9 cellular contexts compared by ENCODE assay signal in the genomic region with DNA sequence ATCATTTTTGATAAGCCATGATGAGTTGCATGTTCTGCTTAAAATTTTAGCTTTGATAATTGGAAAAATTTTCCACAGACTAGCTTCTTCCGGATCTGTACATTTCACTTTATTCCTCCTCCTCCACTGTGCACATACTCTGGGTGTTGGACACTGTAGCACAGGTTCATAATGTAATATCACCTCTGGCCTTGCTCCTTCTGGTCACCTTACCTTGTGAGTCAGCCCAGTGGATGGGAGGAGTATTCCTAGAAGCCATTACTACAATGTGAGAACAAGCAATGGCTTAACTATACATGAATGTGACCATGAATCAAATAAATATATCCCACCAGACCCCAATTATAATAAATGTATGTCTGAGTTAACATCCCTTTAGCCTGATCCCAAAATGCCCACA. TPM values are rescaled to one million over a fixed set of nuclear protein-coding genes. Genes with fewer than 3 reads are reported as not detected.
"Had no signal": no experiment of that assay in that cellular context is flagged by ENCODE, and none has a peak within 500 bp of the region (broad histone marks: within the 10 kb centered on the region; RNA-seq: fewer than 3 reads in every experiment).

No MANE protein-coding gene starts in this region.

- H3K4me3 Mint-ChIP-seq: GM23338, H9, HFFc6, IgD-negative memory B cell had no signal

- H2AFZ ChIP-seq: GM23338 had no signal

- DNase-seq: H9, HCEC 1CT, HFFc6, KG1 had no signal

- H3K27ac Mint-ChIP-seq: GM23338, H9, HFFc6, IgD-negative memory B cell had no signal

- H3K36me3 Mint-ChIP-seq: IgD-negative memory B cell had no signal

- H3K9me3 Mint-ChIP-seq: GM23338 had no signal

- H3K4me3 ChIP-seq: GM23338 had no signal

- FAIRE-seq: H1, H54, HTR-8/SVneo had no signal

- H3K4me2 ChIP-seq: GM23338 had no signal

- ATAC-seq: GM23338 had no signal

RNA-seq across cellular contexts. Expression of a gene that starts 6.1 kb away (rescaled TPM):
- polyA plus RNA-seq: IgD-negative memory B cell had no signal
